ENCODE assay signal across 8 cellular contexts in genomic region chr2:112483047-112483473, GRCh38. TPM values are rescaled to one million over a fixed set of nuclear protein-coding genes. Genes with fewer than 3 reads are reported as not detected.
DNase-seq lines count a peak whose midpoint lies in the region; ATAC-seq and TF ChIP-seq lines count a peak whose summit lies in the region.

No MANE protein-coding gene starts in this region.

- H3K4me1 Mint-ChIP-seq in nephron progenitor cell = peaks cover 27% of the 10 kb centered on the region

- DNase-seq in NCI-H345 (lab: John Stamatoyannopoulos, UW) (peak; percentile 26), NCI-H345 treated with DMSO at 0.1 percent for 48 hours (lab: John Stamatoyannopoulos, UW; ENCODE audit: unreplicated experiment) (no peak), LoVo (ENCODE audit: low spot score) (peak; percentile 42), UCSD-AML1 (lab: John Stamatoyannopoulos, UW; ENCODE audit: unreplicated experiment) (peak; percentile 38), nephron progenitor cell (peak; percentile 14), middle frontal gyrus (ENCODE audit: extremely low spot score, low spot score) (no peak)

- ATAC-seq in esophagus mucosa (peak; percentile 30), HG03039 (IDR thresholded peaks at IDR 0.05; ENCODE audit: unreplicated experiment) (no peak)

- peaks cover 3% of the 10 kb centered on the region for H3K27me3 Mint-ChIP-seq in nephron progenitor cell (ENCODE audit: low read depth, poor library complexity)

- H3K27ac Mint-ChIP-seq in nephron progenitor cell = peak overlapping the region; percentile 86

- H3K36me3 Mint-ChIP-seq in nephron progenitor cell (ENCODE audit: low read depth) = peaks cover 45% of the 10 kb centered on the region

- TF ChIP-seq CTCF in nephron progenitor cell (IDR thresholded peaks at IDR 0.05) = no peak

- H3K4me3 Mint-ChIP-seq in nephron progenitor cell = peak overlapping the region; percentile 97

- no peaks in the 10 kb centered on the region for H3K9me3 Mint-ChIP-seq in nephron progenitor cell

RNA-seq across cellular contexts. Expression of gene TTL, which starts 1.1 kb away (rescaled TPM):
- total RNA-seq in esophagus mucosa = 21.6 TPM

RNA-seq across cellular contexts. Expression of gene RGPD8, which starts 49.6 kb away (rescaled TPM):
- 3.5 TPM for total RNA-seq in esophagus mucosa

RNA-seq across cellular contexts. Expression of gene POLR1B, which starts 59.2 kb away (rescaled TPM):
- total RNA-seq in esophagus mucosa = 23.5 TPM

Comparison
In these comparisons a context has a peak if more than half of its experiments do, and no peak if none do; other contexts are left out.
1. DNase-seq: peak in NCI-H345 (single experiment), LoVo (single experiment), UCSD-AML1 (single experiment) and nephron progenitor cell (single experiment); none in NCI-H345 treated with DMSO at 0.1 percent for 48 hours (single experiment) and middle frontal gyrus (single experiment).